1 cellular context compared by ENCODE assay signal in the genomic region with DNA sequence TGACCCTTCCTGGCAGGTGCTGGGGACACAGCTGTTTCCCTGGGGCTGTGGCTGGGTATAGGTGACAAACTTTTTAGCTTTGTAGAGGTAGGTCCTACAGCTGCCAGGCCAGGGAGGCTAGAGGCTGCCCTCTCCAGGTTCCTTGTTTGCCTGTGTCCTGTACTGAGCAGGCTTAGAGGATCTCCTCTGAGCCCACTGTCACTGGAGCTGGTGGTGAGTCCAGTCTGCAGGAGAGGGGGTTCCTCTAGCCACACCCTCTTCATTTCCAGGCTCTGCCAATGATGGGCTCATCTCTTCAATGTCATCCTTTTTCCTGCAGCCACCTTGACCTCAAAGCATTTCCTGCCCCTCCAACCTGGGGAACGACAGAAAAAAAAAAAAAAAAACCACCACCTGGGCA.
TF ChIP-seq lines count a peak whose summit lies in the region.

No MANE protein-coding gene starts in this region.

TF ChIP-seq in HepG2, 621 proteins besides CTCF, POLR2A, EP300 and RAD21:
- no peak for TF ChIP-seq ZNF343 (CRISPR knock-in tag; IDR thresholded peaks at IDR 0.05)
- TF ChIP-seq ZNF30 (CRISPR knock-in tag; IDR thresholded peaks at IDR 0.05): no peak
- TF ChIP-seq ZNF331 (CRISPR knock-in tag; IDR thresholded peaks at IDR 0.05): no peak
- TF ChIP-seq SMARCE1 (IDR thresholded peaks at IDR 0.05; ENCODE audit: borderline replicate concordance): no peak
- TF ChIP-seq ATF1 (CRISPR knock-in tag; IDR thresholded peaks at IDR 0.05): no peak
- no peak for TF ChIP-seq ZSCAN12 (CRISPR knock-in tag; IDR thresholded peaks at IDR 0.05)
- no peak for TF ChIP-seq ZNF383 (CRISPR knock-in tag; IDR thresholded peaks at IDR 0.05; ENCODE audit: borderline replicate concordance)
- no peak for TF ChIP-seq TAF15 (IDR thresholded peaks at IDR 0.05; ENCODE audit: low read depth, low read length, poor library complexity, severe bottlenecking)
- no peak for TF ChIP-seq ATM (IDR thresholded peaks at IDR 0.05; ENCODE audit: borderline replicate concordance)
- TF ChIP-seq ZNF367 (CRISPR knock-in tag; IDR thresholded peaks at IDR 0.05; ENCODE audit: borderline replicate concordance): no peak
- no peak for TF ChIP-seq MYC (CRISPR knock-in tag; IDR thresholded peaks at IDR 0.05; ENCODE audit: borderline replicate concordance)
- TF ChIP-seq ZNF570 (CRISPR knock-in tag; IDR thresholded peaks at IDR 0.05; ENCODE audit: borderline replicate concordance): no peak
- TF ChIP-seq ZNF678 (CRISPR knock-in tag; IDR thresholded peaks at IDR 0.05): no peak
- TF ChIP-seq, protein P1, sequence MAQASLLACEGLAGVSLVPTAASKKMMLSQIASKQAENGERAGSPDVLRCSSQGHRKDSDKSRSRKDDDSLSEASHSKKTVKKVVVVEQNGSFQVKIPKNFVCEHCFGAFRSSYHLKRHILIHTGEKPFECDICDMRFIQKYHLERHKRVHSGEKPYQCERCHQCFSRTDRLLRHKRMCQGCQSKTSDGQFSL (CRISPR knock-in tag; IDR thresholded peaks at IDR 0.05): no peak
